Comparison of ENCODE assay signal across 9 cellular contexts in genomic region chr6:53300656-53301551, GRCh38. TPM values are rescaled to one million over a fixed set of nuclear protein-coding genes. Genes with fewer than 3 reads are reported as not detected.
DNase-seq lines count a peak whose midpoint lies in the region; ATAC-seq and TF ChIP-seq lines count a peak whose summit lies in the region.
"Had no signal": no experiment of that assay in that cellular context is flagged by ENCODE, and none has a peak within 500 bp of the region (broad histone marks: within the 10 kb centered on the region; RNA-seq: fewer than 3 reads in every experiment).

No MANE protein-coding gene starts in this region.

- H3K9me3 ChIP-seq in esophagus muscularis mucosa: no peaks in the 10 kb centered on the region

- H3K4me3 ChIP-seq in esophagus muscularis mucosa: no peak overlapping the region

- intact Hi-C loops in esophagus muscularis mucosa (cut with DNase I) (loop anchor here (5.0 kb wide), 1 partner anchor 46 kb away; the partner anchor contains the start of gene ELOVL5), posterior cingulate gyrus (cut with DNase I) (loop anchor here (5.0 kb wide), 1 partner anchor 46 kb away; the partner anchor contains the start of gene ELOVL5)

- peak overlapping the region; percentile 10 to 58 (median 50) for H3K27ac ChIP-seq in esophagus muscularis mucosa (replicated peaks in 1 of 4)

- H3K27me3 ChIP-seq in esophagus muscularis mucosa: no peaks in the 10 kb centered on the region

- no peak for TF ChIP-seq EP300 in esophagus muscularis mucosa (IDR thresholded peaks at IDR 0.05)

- peaks cover 44 to 62% (median 59%) of the 10 kb centered on the region in 4 donors for H3K4me1 ChIP-seq in esophagus muscularis mucosa

- WGBS in esophagus muscularis mucosa: 70% methylated on average over 7 of the region's 9 CpGs

- TF ChIP-seq CTCF in esophagus muscularis mucosa (IDR thresholded peaks at IDR 0.05): no peak

- H3K36me3 ChIP-seq in esophagus muscularis mucosa: no peaks in the 10 kb centered on the region

- ATAC-seq in GM18868 (IDR thresholded peaks at IDR 0.05; ENCODE audit: unreplicated experiment) (peak; percentile 43), GM21381 (IDR thresholded peaks at IDR 0.05; ENCODE audit: unreplicated experiment) (no peak)
- ATAC-seq: HCT116 had no signal

- no peak for TF ChIP-seq POLR2A in esophagus muscularis mucosa (IDR thresholded peaks at IDR 0.05; ENCODE audit: low read depth)

- DNase-seq in T-helper 9 cell (peak; percentile 44), esophagus muscularis mucosa (ENCODE audit: extremely low spot score) (no peak), posterior cingulate gyrus (peak in 9 of 10 donors; percentile 27 to 91 (median 48)), ureter (ENCODE audit: low spot score) (no peak), DMS79 treated with DMSO at 0.1 percent for 48 hours (lab: John Stamatoyannopoulos, UW) (no peak), hepatic stellate cell (ENCODE audit: low spot score) (no peak)

RNA-seq across cellular contexts. Expression of gene ELOVL5, which starts 47.8 kb away (rescaled TPM):
- 10 to 100 TPM; 55.2 to 80.2 (median 64.8) TPM for total RNA-seq in esophagus muscularis mucosa
- total RNA-seq in ureter: 64.5 TPM

Comparison
In these comparisons a context has a peak if more than half of its experiments do, and no peak if none do; other contexts are left out.
1. DNase-seq: peak in T-helper 9 cell (single experiment) and posterior cingulate gyrus (9 of 10); none in esophagus muscularis mucosa (single experiment), ureter (single experiment), DMS79 treated with DMSO at 0.1 percent for 48 hours (single experiment) and hepatic stellate cell (single experiment).